Comparison of ENCODE assay signal across 8 cellular contexts in genomic region chr2:231227309-231228162, GRCh38. TPM values are rescaled to one million over a fixed set of nuclear protein-coding genes. Genes with fewer than 3 reads are reported as not detected.
DNase-seq lines count a peak whose midpoint lies in the region; ATAC-seq, FAIRE-seq and TF ChIP-seq lines count a peak whose summit lies in the region.

No MANE protein-coding gene starts in this region.

- no peaks in the 10 kb centered on the region for H3K9me3 ChIP-seq in Caco-2
- H3K9me3 ChIP-seq in endothelial cell of umbilical vein (replicated peaks; ENCODE audit: control insufficient read depth, insufficient read depth, low read length): no peaks in the 10 kb centered on the region
- no peaks in the 10 kb centered on the region for H3K9me3 ChIP-seq in mesodermal cell (ENCODE audit: control insufficient read depth, low read length)

- intact Hi-C loops in Caco-2 (cut with micrococcal nuclease; ENCODE audit: unreplicated experiment): loop anchor here (1.0 to 2.0 kb wide), 3 partner anchors 69 to 225 kb away; partner anchors contain the start of gene B3GNT7
- intact Hi-C loops in activated CD4-positive, alpha-beta T cell treated with anti-CD3 and anti-CD28 coated beads for 36 hours (cut with DNase I, micrococcal nuclease): loop anchor here (1.0 to 5.0 kb wide), 6 partner anchors 123 to 330 kb away; no protein-coding TSS in a partner anchor
- intact Hi-C loops in endothelial cell of umbilical vein (cut with micrococcal nuclease): loop anchor here (1.0 kb wide), 4 partner anchors 123 to 225 kb away; no protein-coding TSS in a partner anchor

- H3K9me3 Mint-ChIP-seq in Caco-2 (ENCODE audit: unreplicated experiment): no peaks in the 10 kb centered on the region
- H3K9me3 Mint-ChIP-seq in activated CD4-positive, alpha-beta T cell treated with anti-CD3 and anti-CD28 coated beads for 36 hours (ENCODE audit: low read depth): no peaks in the 10 kb centered on the region
- H3K9me3 Mint-ChIP-seq in stimulated activated naive B cell treated with anti-CD40 and anti-IgM and Interleukin-4, amounts not matched to agents 10 μg/mL and 1 μg/mL and 100 μg/mL, for 72 hours: no peaks in the 10 kb centered on the region

- peaks cover 6% of the 10 kb centered on the region for H3K4me1 Mint-ChIP-seq in Caco-2 (ENCODE audit: low read depth, unreplicated experiment)
- H3K4me1 Mint-ChIP-seq in activated CD4-positive, alpha-beta T cell treated with anti-CD3 and anti-CD28 coated beads for 36 hours: no peaks in the 10 kb centered on the region
- peaks cover 16 to 25% of the 10 kb centered on the region in 2 donors for H3K4me1 Mint-ChIP-seq in stimulated activated naive B cell treated with anti-CD40 and anti-IgM and Interleukin-4, amounts not matched to agents 10 μg/mL and 1 μg/mL and 100 μg/mL, for 72 hours

- no peak overlapping the region for H3K4me3 Mint-ChIP-seq in Caco-2 (ENCODE audit: unreplicated experiment)
- H3K4me3 Mint-ChIP-seq in activated CD4-positive, alpha-beta T cell treated with anti-CD3 and anti-CD28 coated beads for 36 hours: no peak overlapping the region
- H3K4me3 Mint-ChIP-seq in stimulated activated naive B cell treated with anti-CD40 and anti-IgM and Interleukin-4, amounts not matched to agents 10 μg/mL and 1 μg/mL and 100 μg/mL, for 72 hours: peak overlapping the region; percentile 31 to 50

- H3K27me3 ChIP-seq in Caco-2 (replicated peaks; ENCODE audit: control insufficient read depth, insufficient read depth, low read length) (no peaks in the 10 kb centered on the region), endothelial cell of umbilical vein (ENCODE audit: control insufficient read depth in 2 of 2, insufficient read depth in 2 of 2, low read length in 2 of 2) (no peaks in the 10 kb centered on the region)

- DNase-seq in Caco-2: peak; percentile 59 to 63
- DNase-seq in NCI-H345 treated with DMSO at 0.1 percent for 48 hours (lab: John Stamatoyannopoulos, UW; ENCODE audit: unreplicated experiment): peak; percentile 28
- DNase-seq in activated CD4-positive, alpha-beta T cell treated with anti-CD3 and anti-CD28 coated beads for 36 hours: peak; percentile 62
- peak; percentile 68 for DNase-seq in endothelial cell of umbilical vein (ENCODE audit: low read depth, low spot score)
- peak; percentile 56 for DNase-seq in stimulated activated naive B cell treated with anti-CD40 and anti-IgM and Interleukin-4, amounts not matched to agents 10 μg/mL and 1 μg/mL and 100 μg/mL, for 72 hours

- H3K36me3 ChIP-seq in Caco-2 (ENCODE audit: control insufficient read depth, insufficient read depth, low read length) (no peaks in the 10 kb centered on the region), endothelial cell of umbilical vein (ENCODE audit: control insufficient read depth in 2 of 2, extremely low read depth in 1 of 2, insufficient read depth in 2 of 2, low read length in 2 of 2) (no peaks in the 10 kb centered on the region), mesodermal cell (ENCODE audit: control insufficient read depth, insufficient read depth, low read length) (peaks cover 20% of the 10 kb centered on the region)

- H3K79me2 ChIP-seq in endothelial cell of umbilical vein (ENCODE audit: control insufficient read depth, insufficient read depth, low read length): no peaks in the 10 kb centered on the region

- POLR2A ChIA-PET in Caco-2 (lab: Charles Lee): interaction anchor here (0.6 kb wide), 1 partner anchor 15 kb away, joined by 5 read pairs; no protein-coding TSS in a partner anchor
- POLR2A ChIA-PET in activated CD4-positive, alpha-beta T cell treated with anti-CD3 and anti-CD28 coated beads for 36 hours (lab: Charles Lee): no interaction called here
- POLR2A ChIA-PET in endothelial cell of umbilical vein (lab: Charles Lee): no interaction called here

- no peak overlapping the region for H3K4me2 ChIP-seq in endothelial cell of umbilical vein (ENCODE audit: insufficient read depth, low read length)

- dilution Hi-C loops in endothelial cell of umbilical vein (cut with MboI; ENCODE audit: extremely low pct_ligation_motif_present, low sequenced_read_pairs): no loop called here

- CTCF ChIA-PET in Caco-2 (lab: Charles Lee): interaction anchor here (1.1 to 1.4 kb wide), 2 partner anchors 173 to 224 kb away, joined by 3 to 5 read pairs; no protein-coding TSS in a partner anchor
- CTCF ChIA-PET in activated CD4-positive, alpha-beta T cell treated with anti-CD3 and anti-CD28 coated beads for 36 hours (lab: Charles Lee): interaction anchor here (0.7 to 3.0 kb wide), 22 partner anchors 10 to 225 kb away, joined by 3 to 24 read pairs (median 4); no protein-coding TSS in a partner anchor
- CTCF ChIA-PET in endothelial cell of umbilical vein (lab: Charles Lee): interaction anchor here (0.6 to 7.7 kb wide), 31 partner anchors 9 to 230 kb away, joined by 3 to 74 read pairs (median 4); no protein-coding TSS in a partner anchor

- peak overlapping the region; percentile 23 for H2AFZ ChIP-seq in endothelial cell of umbilical vein (ENCODE audit: low read depth, low read length)

- no peaks in the 10 kb centered on the region for H4K20me1 ChIP-seq in endothelial cell of umbilical vein (replicated peaks; ENCODE audit: control insufficient read depth, extremely low read depth, insufficient read depth, low read length)

- H3K4me1 ChIP-seq in Caco-2 (no peaks in the 10 kb centered on the region), endothelial cell of umbilical vein (ENCODE audit: control insufficient read depth, extremely low read depth, insufficient read depth, low read length) (no peaks in the 10 kb centered on the region), mesodermal cell (ENCODE audit: control insufficient read depth, insufficient read depth, low read length, poor library complexity, severe bottlenecking) (peaks cover 11% of the 10 kb centered on the region)

- TF ChIP-seq CTCF in Caco-2 (IDR thresholded peaks at IDR 0.05; ENCODE audit: insufficient read depth in 1 of 2, low read depth in 1 of 2, low read length in 1 of 2, severe bottlenecking in 1 of 2, unreplicated experiment in 1 of 2) (peak; percentile 68 to 71), endothelial cell of umbilical vein (IDR thresholded peaks at IDR 0.05; ENCODE audit: extremely low read depth in 1 of 2, insufficient read depth in 1 of 2, low read depth in 1 of 2, low read length in 2 of 2) (peak; percentile 80 to 92)

- H3K36me3 Mint-ChIP-seq in Caco-2 (ENCODE audit: insufficient read depth, unreplicated experiment): no peaks in the 10 kb centered on the region
- H3K36me3 Mint-ChIP-seq in activated CD4-positive, alpha-beta T cell treated with anti-CD3 and anti-CD28 coated beads for 36 hours (ENCODE audit: low read depth): no peaks in the 10 kb centered on the region
- H3K36me3 Mint-ChIP-seq in stimulated activated naive B cell treated with anti-CD40 and anti-IgM and Interleukin-4, amounts not matched to agents 10 μg/mL and 1 μg/mL and 100 μg/mL, for 72 hours: peaks cover 3 to 12% of the 10 kb centered on the region in 2 donors

- ATAC-seq in GM19395 (IDR thresholded peaks at IDR 0.05; ENCODE audit: unreplicated experiment) (peak; percentile 59), HG03442 (IDR thresholded peaks at IDR 0.05; ENCODE audit: unreplicated experiment) (peak; percentile 41)
- ATAC-seq in activated CD4-positive, alpha-beta T cell treated with anti-CD3 and anti-CD28 coated beads for 36 hours: peak; percentile 99
- ATAC-seq in stimulated activated naive B cell treated with anti-CD40 and anti-IgM and Interleukin-4, amounts not matched to agents 10 μg/mL and 1 μg/mL and 100 μg/mL, for 72 hours (replicated peaks): peak; percentile 80 to 83

- no peak overlapping the region for H3K9ac ChIP-seq in endothelial cell of umbilical vein (replicated peaks; ENCODE audit: extremely low read depth, insufficient read depth, low read length)

- no peaks in the 10 kb centered on the region for H3K27me3 Mint-ChIP-seq in Caco-2 (ENCODE audit: insufficient read depth, unreplicated experiment)
- no peaks in the 10 kb centered on the region for H3K27me3 Mint-ChIP-seq in activated CD4-positive, alpha-beta T cell treated with anti-CD3 and anti-CD28 coated beads for 36 hours
- no peaks in the 10 kb centered on the region for H3K27me3 Mint-ChIP-seq in stimulated activated naive B cell treated with anti-CD40 and anti-IgM and Interleukin-4, amounts not matched to agents 10 μg/mL and 1 μg/mL and 100 μg/mL, for 72 hours

- peak; percentile 85 for FAIRE-seq in endothelial cell of umbilical vein (lab: Jason Lieb, UNC)

- no peak overlapping the region for H3K27ac ChIP-seq in endothelial cell of umbilical vein (ENCODE audit: insufficient read depth, low read depth, low read length)
- H3K27ac ChIP-seq in mesodermal cell (ENCODE audit: low read depth, low read length, severe bottlenecking): peak overlapping the region; percentile 49

- 65 to 84% methylated on average over 7 to 8 of the region's 12 CpGs for WGBS in mesodermal cell (ENCODE audit: insufficient coverage in 2 of 2), 2 experiments

- no peak overlapping the region for H3K27ac Mint-ChIP-seq in Caco-2 (ENCODE audit: unreplicated experiment)
- no peak overlapping the region for H3K27ac Mint-ChIP-seq in activated CD4-positive, alpha-beta T cell treated with anti-CD3 and anti-CD28 coated beads for 36 hours
- peak overlapping the region; percentile 93 for H3K27ac Mint-ChIP-seq in stimulated activated naive B cell treated with anti-CD40 and anti-IgM and Interleukin-4, amounts not matched to agents 10 μg/mL and 1 μg/mL and 100 μg/mL, for 72 hours

- H3K4me3 ChIP-seq in Caco-2 (ENCODE audit: low read depth, low read length) (no peak overlapping the region), endothelial cell of umbilical vein (replicated peaks in 1 of 3; ENCODE audit: insufficient read depth in 1 of 3, low read depth in 1 of 3, low read length in 3 of 3) (no peak overlapping the region), mesodermal cell (ENCODE audit: extremely low read depth, insufficient read depth, low read length, poor library complexity, severe bottlenecking) (no peak overlapping the region)

- TF ChIP-seq POLR2A in endothelial cell of umbilical vein (IDR thresholded peaks at IDR 0.05; ENCODE audit: low read depth, low read length): no peak

- no peaks in the 10 kb centered on the region for H3K9me1 ChIP-seq in endothelial cell of umbilical vein (replicated peaks; ENCODE audit: control insufficient read depth, extremely low read depth, insufficient read depth, low read length)

- BruUV-seq in Caco-2 (replicated peaks; lab: Mats Ljungman, UMichigan) (no TSS peak), endothelial cell of umbilical vein (replicated peaks; lab: Mats Ljungman, UMichigan) (no TSS peak)

RNA-seq across cellular contexts. Expression of gene ARMC9, which starts 29.1 kb away (rescaled TPM):
- total RNA-seq in Caco-2 (2022) (3.3 and 5.2 TPM in 2 replicates), endothelial cell of umbilical vein (19.3 and 24.2 TPM in 2 replicates)
- 1 to 10 TPM; 2.3 to 2.5 TPM for total RNA-seq in activated CD4-positive, alpha-beta T cell treated with anti-CD3 and anti-CD28 coated beads for 36 hours
- polyA plus RNA-seq in endothelial cell of umbilical vein: 13.7 and 16.4 TPM in 2 replicates
- 17.0 and 19.5 TPM in 2 replicates for polyA plus RNA-seq in endothelial cell of umbilical vein (2011; cell fraction: cytosol; rRNA removed)
- polyA plus RNA-seq in endothelial cell of umbilical vein (2011; cell fraction: nucleus; rRNA removed): 24.7 and 27.7 TPM in 2 replicates
- polyA plus RNA-seq in endothelial cell of umbilical vein (2012): 19.3 TPM in 2 replicates
- polyA minus RNA-seq in endothelial cell of umbilical vein: 37.6 and 53.8 TPM in 2 replicates
- 6.8 TPM for polyA minus RNA-seq in endothelial cell of umbilical vein (2011; cell fraction: cytosol; rRNA and poly(A)+ RNA removed)
- 33.1 and 44.2 TPM in 2 replicates for polyA minus RNA-seq in endothelial cell of umbilical vein (2011; cell fraction: nucleus; rRNA and poly(A)+ RNA removed)
- polyA plus RNA-seq in mesodermal cell (2013, experiment 1 of 2): 38.2 TPM
- 34.0 TPM for polyA plus RNA-seq in mesodermal cell (2013, experiment 2 of 2)

Comparison
In these comparisons a context has a peak if more than half of its experiments do, and no peak if none do; other contexts are left out.
1. H3K4me3 Mint-ChIP-seq: peak in stimulated activated naive B cell treated with anti-CD40 and anti-IgM and Interleukin-4, amounts not matched to agents 10 μg/mL and 1 μg/mL and 100 μg/mL, for 72 hours (2 of 2); none in Caco-2 (single experiment) and activated CD4-positive, alpha-beta T cell treated with anti-CD3 and anti-CD28 coated beads for 36 hours (single experiment).
2. ATAC-seq: peak in every context shown above with its lines; median percentile 99 in activated CD4-positive, alpha-beta T cell treated with anti-CD3 and anti-CD28 coated beads for 36 hours; 82 in stimulated activated naive B cell treated with anti-CD40 and anti-IgM and Interleukin-4, amounts not matched to agents 10 μg/mL and 1 μg/mL and 100 μg/mL, for 72 hours; 59 in GM19395; 41 in HG03442.
3. Peak in every context shown above with its lines, with median percentiles within 50 percentile points of each other: DNase-seq.